In genomic region chr6:9890469-9890868, GRCh38 we compare ENCODE assay signal across 33 cellular contexts.
"Had no signal": no experiment of that assay in that cellular context is flagged by ENCODE, and none has a peak within 500 bp of the region (broad histone marks: within the 10 kb centered on the region; RNA-seq: fewer than 3 reads in every experiment).

No MANE protein-coding gene starts in this region.

- FAIRE-seq: astrocyte, bronchial epithelial cell had no signal

- ATAC-seq: activated naive CD4-positive, alpha-beta T cell treated with anti-CD3 and anti-CD28 coated beads, Interleukin-2, amount 50 U/mL, for 72 hours; activated naive CD8-positive, alpha-beta T cell treated with anti-CD3 and anti-CD28 coated beads, Interleukin-2, amount 50 U/mL, for 24 hours; activated T-cell treated with anti-CD3 and anti-CD28 coated beads, Interleukin-2, amount 50 U/mL, for 4 hours; activated T-cell treated with anti-CD3 and anti-CD28 coated beads, Interleukin-2, amount 50 U/mL, for 72 hours; activated T-helper 17 cell treated with anti-CD3 and anti-CD28 coated beads, Interleukin-2, amount 50 U/mL, for 72 hours; body of pancreas had no signal

- H3K4me3 ChIP-seq: adrenal gland, ascending aorta, body of pancreas, breast epithelium, cardiac muscle cell had no signal

- H3K27me3 ChIP-seq: adrenal gland, ascending aorta, body of pancreas, brain microvascular endothelial cell, breast epithelium, cardiac muscle cell had no signal

- H3K36me3 ChIP-seq: adrenal gland, ascending aorta, brain microvascular endothelial cell, breast epithelium, cardiac muscle cell had no signal

- H3K4me1 ChIP-seq: adrenal gland, ascending aorta, body of pancreas, breast epithelium had no signal

- H3K27ac ChIP-seq: adrenal gland, ascending aorta, body of pancreas, brain microvascular endothelial cell, breast epithelium, cardiac muscle cell had no signal

- H3K9me3 ChIP-seq: adrenal gland, ascending aorta, body of pancreas had no signal

- DNase-seq: activated effector memory CD4-positive, alpha-beta T cell treated with anti-CD3 and anti-CD28 coated beads, Interleukin-2, amount 50 U/mL, for 16 hours; activated effector memory CD4-positive, alpha-beta T cell treated with Interleukin-2 at 50 U/mL for 16 hours; activated gamma-delta T cell; activated gamma-delta T cell treated with Interleukin-2 at 50 U/mL for 16 hours; activated naive CD4-positive, alpha-beta T cell; activated naive CD4-positive, alpha-beta T cell treated with anti-CD3 and anti-CD28 coated beads for 36 hours; activated naive CD4-positive, alpha-beta T cell treated with anti-CD3 and anti-CD28 coated beads, Interleukin-2, amount 10 ng/mL, durations not matched to agents 7 days and 5 days; activated naive CD4-positive, alpha-beta T cell treated with anti-CD3 and anti-CD28 coated beads, Interleukin-2, amount 50 U/mL, for 16 hours; activated naive CD4-positive, alpha-beta T cell treated with Interleukin-2 at 50 U/mL for 16 hours; activated naive CD8-positive, alpha-beta T cell treated with anti-CD3 and anti-CD28 coated beads for 36 hours; activated naive CD8-positive, alpha-beta T cell treated with anti-CD3 and anti-CD28 coated beads, Interleukin-2, amount 10 ng/mL, durations not matched to agents 7 days and 5 days; activated naive CD8-positive, alpha-beta T cell treated with anti-CD3 and anti-CD28 coated beads, Interleukin-2, amount 50 U/mL, for 24 hours; activated T-cell treated with anti-CD3 and anti-CD28 coated beads, Interleukin-2, amount 50 U/mL, for 24 hours; activated T-cell treated with anti-CD3 and anti-CD28 coated beads, Interleukin-2, amount 50 U/mL, for 4 hours; activated T-cell treated with anti-CD3 and anti-CD28 coated beads, Interleukin-2, amount 50 U/mL, for 48 hours; activated T-cell treated with anti-CD3 and anti-CD28 coated beads, Interleukin-2, amount 50 U/mL, for 72 hours; adrenal gland; amniotic stem cell; amygdala; anterior cingulate cortex; aorta; body of pancreas; brain microvascular endothelial cell; caudate nucleus; central memory CD4-positive, alpha-beta T cell; cerebellar nuclear complex had no signal
